ENCODE assay signal across 1 cellular context in genomic region chr3:197458179-197458707, GRCh38.
TF ChIP-seq lines count a peak whose summit lies in the region.

No MANE protein-coding gene starts in this region.

TF ChIP-seq in HepG2, 621 proteins besides CTCF, POLR2A, EP300 and RAD21 (continued from another document and continues in another):
- TF ChIP-seq, protein P1, sequence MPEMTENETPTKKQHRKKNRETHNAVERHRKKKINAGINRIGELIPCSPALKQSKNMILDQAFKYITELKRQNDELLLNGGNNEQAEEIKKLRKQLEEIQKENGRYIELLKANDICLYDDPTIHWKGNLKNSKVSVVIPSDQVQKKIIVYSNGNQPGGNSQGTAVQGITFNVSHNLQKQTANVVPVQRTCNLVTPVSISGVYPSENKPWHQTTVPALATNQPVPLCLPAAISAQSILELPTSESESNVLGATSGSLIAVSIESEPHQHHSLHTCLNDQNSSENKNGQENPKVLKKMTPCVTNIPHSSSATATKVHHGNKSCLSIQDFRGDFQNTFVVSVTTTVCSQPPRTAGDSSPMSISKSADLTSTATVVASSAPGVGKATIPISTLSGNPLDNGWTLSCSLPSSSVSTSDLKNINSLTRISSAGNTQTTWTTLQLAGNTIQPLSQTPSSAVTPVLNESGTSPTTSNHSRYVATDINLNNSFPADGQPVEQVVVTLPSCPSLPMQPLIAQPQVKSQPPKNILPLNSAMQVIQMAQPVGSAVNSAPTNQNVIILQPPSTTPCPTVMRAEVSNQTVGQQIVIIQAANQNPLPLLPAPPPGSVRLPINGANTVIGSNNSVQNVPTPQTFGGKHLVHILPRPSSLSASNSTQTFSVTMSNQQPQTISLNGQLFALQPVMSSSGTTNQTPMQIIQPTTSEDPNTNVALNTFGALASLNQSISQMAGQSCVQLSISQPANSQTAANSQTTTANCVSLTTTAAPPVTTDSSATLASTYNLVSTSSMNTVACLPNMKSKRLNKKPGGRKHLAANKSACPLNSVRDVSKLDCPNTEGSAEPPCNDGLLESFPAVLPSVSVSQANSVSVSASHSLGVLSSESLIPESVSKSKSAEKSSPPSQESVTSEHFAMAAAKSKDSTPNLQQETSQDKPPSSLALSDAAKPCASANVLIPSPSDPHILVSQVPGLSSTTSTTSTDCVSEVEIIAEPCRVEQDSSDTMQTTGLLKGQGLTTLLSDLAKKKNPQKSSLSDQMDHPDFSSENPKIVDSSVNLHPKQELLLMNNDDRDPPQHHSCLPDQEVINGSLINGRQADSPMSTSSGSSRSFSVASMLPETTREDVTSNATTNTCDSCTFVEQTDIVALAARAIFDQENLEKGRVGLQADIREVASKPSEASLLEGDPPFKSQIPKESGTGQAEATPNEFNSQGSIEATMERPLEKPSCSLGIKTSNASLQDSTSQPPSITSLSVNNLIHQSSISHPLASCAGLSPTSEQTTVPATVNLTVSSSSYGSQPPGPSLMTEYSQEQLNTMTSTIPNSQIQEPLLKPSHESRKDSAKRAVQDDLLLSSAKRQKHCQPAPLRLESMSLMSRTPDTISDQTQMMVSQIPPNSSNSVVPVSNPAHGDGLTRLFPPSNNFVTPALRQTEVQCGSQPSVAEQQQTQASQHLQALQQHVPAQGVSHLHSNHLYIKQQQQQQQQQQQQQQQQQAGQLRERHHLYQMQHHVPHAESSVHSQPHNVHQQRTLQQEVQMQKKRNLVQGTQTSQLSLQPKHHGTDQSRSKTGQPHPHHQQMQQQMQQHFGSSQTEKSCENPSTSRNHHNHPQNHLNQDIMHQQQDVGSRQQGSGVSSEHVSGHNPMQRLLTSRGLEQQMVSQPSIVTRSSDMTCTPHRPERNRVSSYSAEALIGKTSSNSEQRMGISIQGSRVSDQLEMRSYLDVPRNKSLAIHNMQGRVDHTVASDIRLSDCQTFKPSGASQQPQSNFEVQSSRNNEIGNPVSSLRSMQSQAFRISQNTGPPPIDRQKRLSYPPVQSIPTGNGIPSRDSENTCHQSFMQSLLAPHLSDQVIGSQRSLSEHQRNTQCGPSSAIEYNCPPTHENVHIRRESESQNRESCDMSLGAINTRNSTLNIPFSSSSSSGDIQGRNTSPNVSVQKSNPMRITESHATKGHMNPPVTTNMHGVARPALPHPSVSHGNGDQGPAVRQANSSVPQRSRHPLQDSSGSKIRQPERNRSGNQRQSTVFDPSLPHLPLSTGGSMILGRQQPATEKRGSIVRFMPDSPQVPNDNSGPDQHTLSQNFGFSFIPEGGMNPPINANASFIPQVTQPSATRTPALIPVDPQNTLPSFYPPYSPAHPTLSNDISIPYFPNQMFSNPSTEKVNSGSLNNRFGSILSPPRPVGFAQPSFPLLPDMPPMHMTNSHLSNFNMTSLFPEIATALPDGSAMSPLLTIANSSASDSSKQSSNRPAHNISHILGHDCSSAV (CRISPR knock-in tag; IDR thresholded peaks at IDR 0.05; ENCODE audit: borderline replicate concordance), result no peak
- TF ChIP-seq DMAP1 (CRISPR knock-in tag; IDR thresholded peaks at IDR 0.05) (peak; percentile 67), HDAC1 (CRISPR knock-in tag; IDR thresholded peaks at IDR 0.05) (0 out of 2 replicates have a peak, but pooled peaks have one; percentile 47), IKZF4 (CRISPR knock-in tag; IDR thresholded peaks at IDR 0.05; ENCODE audit: borderline replicate concordance, low read depth, not compliant biosample characterization) (no peak), SCMH1 (CRISPR knock-in tag; IDR thresholded peaks at IDR 0.05; ENCODE audit: borderline replicate concordance) (no peak), ZNF468 (CRISPR knock-in tag; IDR thresholded peaks at IDR 0.05) (no peak), PLRG1 (conservative IDR thresholded peaks at IDR 0.05) (no peak), CCDC6 (CRISPR knock-in tag; IDR thresholded peaks at IDR 0.05) (peak; percentile 42; the same call in 1 of the 2 replicates), ZNF260 (CRISPR knock-in tag; IDR thresholded peaks at IDR 0.05; ENCODE audit: borderline replicate concordance, low read depth) (no peak), ZNF12 (CRISPR knock-in tag; IDR thresholded peaks at IDR 0.05) (no peak), ZNF263 (CRISPR knock-in tag; IDR thresholded peaks at IDR 0.05) (no peak), MYPOP (CRISPR knock-in tag; IDR thresholded peaks at IDR 0.05) (peak; percentile 29; the same call in 1 of the 2 replicates), ZNF331 (CRISPR knock-in tag; IDR thresholded peaks at IDR 0.05) (no peak; the same call in 1 of the 2 replicates), ZNF441 (CRISPR knock-in tag; IDR thresholded peaks at IDR 0.05; ENCODE audit: borderline replicate concordance) (no peak), SATB2 (CRISPR knock-in tag; IDR thresholded peaks at IDR 0.05) (no peak), ZSCAN12 (CRISPR knock-in tag; IDR thresholded peaks at IDR 0.05) (no peak), CEBPB (IDR thresholded peaks at IDR 0.05; ENCODE audit: borderline replicate concordance, low read depth, low read length) (no peak), SKIL (CRISPR knock-in tag; IDR thresholded peaks at IDR 0.05; ENCODE audit: borderline replicate concordance) (no peak), ATF5 (CRISPR knock-in tag; IDR thresholded peaks at IDR 0.05; ENCODE audit: low read depth) (no peak), ZNF556 (CRISPR knock-in tag; IDR thresholded peaks at IDR 0.05; ENCODE audit: borderline replicate concordance) (no peak), ZNF761 (CRISPR knock-in tag; conservative IDR thresholded peaks at IDR 0.05) (no peak), KDM1A (CRISPR knock-in tag; IDR thresholded peaks at IDR 0.05) (no peak), PCBP1 (IDR thresholded peaks at IDR 0.05; ENCODE audit: borderline replicate concordance, low read depth, low read length) (no peak), ZNF605 (CRISPR knock-in tag; IDR thresholded peaks at IDR 0.05) (peak; percentile 74), ZNF264 (CRISPR knock-in tag; IDR thresholded peaks at IDR 0.05) (no peak), SMAD3 (CRISPR knock-in tag; IDR thresholded peaks at IDR 0.05) (no peak), ZSCAN30 (CRISPR knock-in tag; IDR thresholded peaks at IDR 0.05) (0 out of 2 replicates have a peak, but pooled peaks have one; percentile 48), ZNF773 (CRISPR knock-in tag; IDR thresholded peaks at IDR 0.05; ENCODE audit: borderline replicate concordance) (no peak), FUBP1 (CRISPR knock-in tag; IDR thresholded peaks at IDR 0.05; ENCODE audit: borderline replicate concordance) (no peak), TFE3 (CRISPR knock-in tag; IDR thresholded peaks at IDR 0.05) (0 out of 2 replicates have a peak, but pooled peaks have one; percentile 61), SOX6 (IDR thresholded peaks at IDR 0.05) (no peak), SOX6 (CRISPR knock-in tag; IDR thresholded peaks at IDR 0.05) (peak; percentile 30; the same call in 1 of the 2 replicates), RBAK (CRISPR knock-in tag; IDR thresholded peaks at IDR 0.05) (no peak), GATAD2A (CRISPR knock-in tag; IDR thresholded peaks at IDR 0.05) (peak; percentile 61; the same call in 1 of the 2 replicates), THRA (CRISPR knock-in tag; IDR thresholded peaks at IDR 0.05; ENCODE audit: borderline replicate concordance) (peak; percentile 55; the same call in 1 of the 2 replicates), ZNF597 (CRISPR knock-in tag; IDR thresholded peaks at IDR 0.05) (no peak)
- TF ChIP-seq, protein P2, sequence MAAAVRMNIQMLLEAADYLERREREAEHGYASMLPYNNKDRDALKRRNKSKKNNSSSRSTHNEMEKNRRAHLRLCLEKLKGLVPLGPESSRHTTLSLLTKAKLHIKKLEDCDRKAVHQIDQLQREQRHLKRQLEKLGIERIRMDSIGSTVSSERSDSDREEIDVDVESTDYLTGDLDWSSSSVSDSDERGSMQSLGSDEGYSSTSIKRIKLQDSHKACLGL (CRISPR knock-in tag; IDR thresholded peaks at IDR 0.05), result 0 out of 2 replicates have a peak, but pooled peaks have one; percentile 31
- TF ChIP-seq, protein P3, sequence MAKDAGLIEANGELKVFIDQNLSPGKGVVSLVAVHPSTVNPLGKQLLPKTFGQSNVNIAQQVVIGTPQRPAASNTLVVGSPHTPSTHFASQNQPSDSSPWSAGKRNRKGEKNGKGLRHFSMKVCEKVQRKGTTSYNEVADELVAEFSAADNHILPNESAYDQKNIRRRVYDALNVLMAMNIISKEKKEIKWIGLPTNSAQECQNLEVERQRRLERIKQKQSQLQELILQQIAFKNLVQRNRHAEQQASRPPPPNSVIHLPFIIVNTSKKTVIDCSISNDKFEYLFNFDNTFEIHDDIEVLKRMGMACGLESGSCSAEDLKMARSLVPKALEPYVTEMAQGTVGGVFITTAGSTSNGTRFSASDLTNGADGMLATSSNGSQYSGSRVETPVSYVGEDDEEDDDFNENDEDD (CRISPR knock-in tag; IDR thresholded peaks at IDR 0.05; ENCODE audit: borderline replicate concordance), result no peak
- TF ChIP-seq, protein P4, sequence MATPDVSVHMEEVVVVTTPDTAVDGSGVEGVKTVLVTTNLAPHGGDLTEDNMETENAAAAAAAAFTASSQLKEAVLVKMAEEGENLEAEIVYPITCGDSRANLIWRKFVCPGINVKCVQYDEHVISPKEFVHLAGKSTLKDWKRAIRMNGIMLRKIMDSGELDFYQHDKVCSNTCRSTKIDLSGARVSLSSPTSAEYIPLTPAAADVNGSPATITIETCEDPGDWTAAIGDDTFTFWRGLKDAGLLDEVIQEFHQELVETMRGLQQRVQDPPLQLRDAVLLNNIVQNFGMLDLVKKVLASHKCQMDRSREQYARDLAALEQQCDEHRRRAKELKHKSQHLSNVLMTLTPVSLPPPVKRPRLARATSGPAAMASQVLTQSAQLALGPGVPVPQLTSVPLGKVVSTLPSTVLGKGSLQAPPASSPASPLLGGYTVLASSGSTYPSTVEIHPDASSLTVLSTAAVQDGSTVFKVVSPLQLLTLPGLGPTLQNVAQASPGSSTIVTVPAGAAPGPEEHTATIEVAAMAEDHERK (CRISPR knock-in tag; IDR thresholded peaks at IDR 0.05; ENCODE audit: low read depth), result no peak
